In the genomic region with DNA sequence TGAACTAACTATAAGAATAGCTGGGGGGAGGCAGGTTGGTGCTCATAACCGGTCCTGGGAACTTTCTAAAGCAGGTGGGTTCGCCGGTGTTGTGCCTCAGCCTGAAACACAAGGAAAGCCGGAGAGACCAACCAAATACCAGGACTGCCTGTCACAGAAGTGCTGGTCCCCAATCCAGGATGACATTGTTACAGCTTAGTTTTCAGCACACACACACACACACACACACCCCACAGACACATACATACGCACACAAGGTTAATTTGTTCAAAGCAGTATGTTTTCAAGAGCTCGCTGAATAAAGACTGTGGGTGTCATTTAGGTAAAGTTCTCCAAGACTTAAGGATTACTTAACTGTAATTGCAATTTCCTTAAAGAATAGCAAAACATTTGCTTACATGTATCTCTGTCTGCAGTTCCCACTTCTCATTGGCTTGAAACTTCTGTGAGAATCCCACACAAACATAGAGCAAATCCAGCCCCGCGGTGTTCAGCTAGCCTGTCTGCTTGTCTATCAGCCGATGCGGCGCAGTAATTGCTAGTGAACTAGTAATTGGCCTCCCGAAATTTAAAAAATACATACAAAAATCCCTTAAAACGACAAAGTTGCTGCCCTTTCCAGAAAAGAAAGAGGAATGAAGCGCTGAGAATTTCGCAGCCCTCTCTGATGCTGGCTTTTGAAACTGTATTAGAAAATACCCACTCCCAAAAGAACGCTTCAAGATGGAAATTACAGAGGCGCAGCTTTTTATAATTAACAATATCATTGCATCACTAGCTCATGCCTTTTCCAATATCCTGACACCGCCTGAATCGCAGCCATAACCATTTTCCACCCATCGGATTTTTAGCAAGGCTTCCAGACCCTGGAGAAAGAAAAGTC, we compare ENCODE assay signal across 1 cellular context.
TF ChIP-seq lines count a peak whose summit lies in the region.

No MANE protein-coding gene starts in this region.

TF ChIP-seq in SK-N-SH treated with all-trans-retinoic acid at 6 μM for 48 hours, 23 proteins besides CTCF, POLR2A, EP300 and RAD21 (continued from another document):
- no peak for TF ChIP-seq ZFP30 (CRISPR knock-in tag; IDR thresholded peaks at IDR 0.05)
- TF ChIP-seq ISL1 (CRISPR knock-in tag; IDR thresholded peaks at IDR 0.05), result no peak
- TF ChIP-seq, protein P1, sequence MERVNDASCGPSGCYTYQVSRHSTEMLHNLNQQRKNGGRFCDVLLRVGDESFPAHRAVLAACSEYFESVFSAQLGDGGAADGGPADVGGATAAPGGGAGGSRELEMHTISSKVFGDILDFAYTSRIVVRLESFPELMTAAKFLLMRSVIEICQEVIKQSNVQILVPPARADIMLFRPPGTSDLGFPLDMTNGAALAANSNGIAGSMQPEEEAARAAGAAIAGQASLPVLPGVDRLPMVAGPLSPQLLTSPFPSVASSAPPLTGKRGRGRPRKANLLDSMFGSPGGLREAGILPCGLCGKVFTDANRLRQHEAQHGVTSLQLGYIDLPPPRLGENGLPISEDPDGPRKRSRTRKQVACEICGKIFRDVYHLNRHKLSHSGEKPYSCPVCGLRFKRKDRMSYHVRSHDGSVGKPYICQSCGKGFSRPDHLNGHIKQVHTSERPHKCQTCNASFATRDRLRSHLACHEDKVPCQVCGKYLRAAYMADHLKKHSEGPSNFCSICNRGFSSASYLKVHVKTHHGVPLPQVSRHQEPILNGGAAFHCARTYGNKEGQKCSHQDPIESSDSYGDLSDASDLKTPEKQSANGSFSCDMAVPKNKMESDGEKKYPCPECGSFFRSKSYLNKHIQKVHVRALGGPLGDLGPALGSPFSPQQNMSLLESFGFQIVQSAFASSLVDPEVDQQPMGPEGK (CRISPR knock-in tag; IDR thresholded peaks at IDR 0.05; ENCODE audit: borderline replicate concordance), result no peak
- no peak for TF ChIP-seq ZNF70 (CRISPR knock-in tag; IDR thresholded peaks at IDR 0.05)
- TF ChIP-seq ESRRG (CRISPR knock-in tag; IDR thresholded peaks at IDR 0.05), result no peak
